Comparison of ENCODE assay signal across 9 cellular contexts in genomic region chr9:105510024-105510423, GRCh38. TPM values are rescaled to one million over a fixed set of nuclear protein-coding genes. Genes with fewer than 3 reads are reported as not detected.
DNase-seq lines count a peak whose midpoint lies in the region; ATAC-seq and TF ChIP-seq lines count a peak whose summit lies in the region.
"Had no signal": no experiment of that assay in that cellular context is flagged by ENCODE, and none has a peak within 500 bp of the region (broad histone marks: within the 10 kb centered on the region; RNA-seq: fewer than 3 reads in every experiment).

No MANE protein-coding gene starts in this region.

- H3K9me3 Mint-ChIP-seq in naive thymus-derived CD4-positive, alpha-beta T cell, result no peaks in the 10 kb centered on the region
- H3K9me3 Mint-ChIP-seq: mesothelial cell of epicardium had no signal

- CTCF ChIA-PET in naive thymus-derived CD4-positive, alpha-beta T cell (lab: Charles Lee), result interaction anchor here (0.6 kb wide), 1 partner anchor 14 kb away, joined by 6 read pairs; no protein-coding TSS in a partner anchor

- no peaks in the 10 kb centered on the region for H3K4me1 Mint-ChIP-seq in naive thymus-derived CD4-positive, alpha-beta T cell

- H3K36me3 ChIP-seq in naive thymus-derived CD4-positive, alpha-beta T cell (ENCODE audit: control insufficient read depth in 2 of 3, insufficient read depth in 3 of 3, low read length in 3 of 3), result no peaks in the 10 kb centered on the region

- no peaks in the 10 kb centered on the region for H3K4me1 ChIP-seq in naive thymus-derived CD4-positive, alpha-beta T cell (ENCODE audit: control insufficient read depth in 2 of 2, insufficient read depth in 2 of 2, low read length in 2 of 2)

- H3K27me3 Mint-ChIP-seq in naive thymus-derived CD4-positive, alpha-beta T cell, result peaks cover 0 to 5% (median 0%) of the 10 kb centered on the region in 5 donors

- no peak for TF ChIP-seq POLR2A in erythroblast (IDR thresholded peaks at IDR 0.05; ENCODE audit: low read length)

- H3K36me3 Mint-ChIP-seq in naive thymus-derived CD4-positive, alpha-beta T cell, result no peaks in the 10 kb centered on the region

- no peaks in the 10 kb centered on the region for H3K9me3 ChIP-seq in naive thymus-derived CD4-positive, alpha-beta T cell (ENCODE audit: control insufficient read depth in 2 of 3, low read length in 3 of 3)

- no peak overlapping the region for H3K4me3 Mint-ChIP-seq in naive thymus-derived CD4-positive, alpha-beta T cell
- H3K4me3 Mint-ChIP-seq: mesothelial cell of epicardium had no signal

- POLR2A ChIA-PET in naive thymus-derived CD4-positive, alpha-beta T cell (lab: Charles Lee), result no interaction called here

- no peak overlapping the region for H3K27ac ChIP-seq in naive thymus-derived CD4-positive, alpha-beta T cell (ENCODE audit: low read depth, low read length)

- intact Hi-C loops in naive thymus-derived CD4-positive, alpha-beta T cell (cut with micrococcal nuclease), result no loop called here

- no peak overlapping the region for H3K27ac Mint-ChIP-seq in naive thymus-derived CD4-positive, alpha-beta T cell
- H3K27ac Mint-ChIP-seq: mesothelial cell of epicardium had no signal

- no peak overlapping the region for H3K4me3 ChIP-seq in naive thymus-derived CD4-positive, alpha-beta T cell (ENCODE audit: low read length)

- peak; percentile 86 for ATAC-seq in GM18511 (IDR thresholded peaks at IDR 0.05; ENCODE audit: unreplicated experiment)
- peak; percentile 95 for ATAC-seq in HG02610 (IDR thresholded peaks at IDR 0.05; ENCODE audit: unreplicated experiment)
- peak; percentile 32 for ATAC-seq in naive thymus-derived CD4-positive, alpha-beta T cell

- H3K27me3 ChIP-seq in naive thymus-derived CD4-positive, alpha-beta T cell (ENCODE audit: control insufficient read depth in 2 of 2, insufficient read depth in 2 of 2, low read length in 2 of 2), result no peaks in the 10 kb centered on the region

- DNase-seq in NCI-H226, result peak; percentile 55
- no peak for DNase-seq in naive thymus-derived CD4-positive, alpha-beta T cell
- DNase-seq in effector CD8-positive, alpha-beta T cell (lab: John Stamatoyannopoulos, UW), result no peak
- no peak for DNase-seq in KG1 (lab: John Stamatoyannopoulos, UW)
- no peak for DNase-seq in Kasumi-1 (lab: John Stamatoyannopoulos, UW)
- no peak for DNase-seq in erythroblast (lab: John Stamatoyannopoulos, UW)

RNA-seq across cellular contexts. Expression of gene FKTN, which starts 47.9 kb away (rescaled TPM):
- 10 to 100 TPM in 3 of 5 experiments, 1 to 10 TPM in 2; 8.0 to 15.5 (median 10.8) TPM for total RNA-seq in naive thymus-derived CD4-positive, alpha-beta T cell
- polyA plus RNA-seq in naive thymus-derived CD4-positive, alpha-beta T cell, result 1 to 10 TPM; 1.2 to 3.3 TPM

Comparison
In these comparisons a context has a peak if more than half of its experiments do, and no peak if none do; other contexts are left out.
1. ATAC-seq: peak in every context shown above with its lines; median percentile 95 in HG02610; 86 in GM18511; 32 in naive thymus-derived CD4-positive, alpha-beta T cell.